ENCODE assay signal across 1 cellular context in genomic region chr15:89141159-89141558, GRCh38.
TF ChIP-seq lines count a peak whose summit lies in the region.

No MANE protein-coding gene starts in this region.

TF ChIP-seq in HepG2, 621 proteins besides CTCF, POLR2A, EP300 and RAD21:
- TF ChIP-seq ZNF770 (CRISPR knock-in tag; IDR thresholded peaks at IDR 0.05) = peak; percentile 57; the same call in 1 of the 2 replicates
